Comparison of ENCODE assay signal across 33 cellular contexts in the genomic region with DNA sequence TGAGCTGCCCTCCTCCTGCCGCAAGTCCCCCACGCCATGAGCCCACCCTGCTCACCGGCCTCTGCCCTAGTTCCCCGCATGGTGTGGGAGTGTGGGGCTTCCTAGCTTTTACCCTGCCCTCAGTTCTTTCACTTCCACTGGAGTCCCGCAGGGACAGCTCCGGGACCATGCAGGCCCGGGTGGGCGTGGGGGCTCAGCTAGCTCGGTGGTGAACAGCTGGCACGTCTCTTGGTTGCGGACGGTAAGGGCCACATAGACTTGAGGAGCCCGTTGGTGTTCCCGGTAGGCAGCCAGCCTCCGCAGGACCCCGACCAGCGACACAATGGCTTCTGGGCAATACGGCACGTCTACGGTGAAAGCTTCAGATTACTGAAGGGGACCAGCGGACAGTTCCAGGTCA.
"Had no signal": no experiment of that assay in that cellular context is flagged by ENCODE, and none has a peak within 500 bp of the region (broad histone marks: within the 10 kb centered on the region; RNA-seq: fewer than 3 reads in every experiment).

No MANE protein-coding gene starts in this region.

- H3K27ac ChIP-seq: adrenal gland, ascending aorta, body of pancreas, brain microvascular endothelial cell, breast epithelium, cardiac muscle cell had no signal

- FAIRE-seq: astrocyte, bronchial epithelial cell had no signal

- H3K4me1 ChIP-seq: adrenal gland, ascending aorta, body of pancreas, breast epithelium had no signal

- H3K4me3 ChIP-seq: adrenal gland, ascending aorta, body of pancreas, breast epithelium, cardiac muscle cell had no signal

- DNase-seq: activated effector memory CD4-positive, alpha-beta T cell treated with anti-CD3 and anti-CD28 coated beads, Interleukin-2, amount 50 U/mL, for 16 hours; activated effector memory CD4-positive, alpha-beta T cell treated with Interleukin-2 at 50 U/mL for 16 hours; activated gamma-delta T cell; activated gamma-delta T cell treated with Interleukin-2 at 50 U/mL for 16 hours; activated naive CD4-positive, alpha-beta T cell; activated naive CD4-positive, alpha-beta T cell treated with anti-CD3 and anti-CD28 coated beads for 36 hours; activated naive CD4-positive, alpha-beta T cell treated with anti-CD3 and anti-CD28 coated beads, Interleukin-2, amount 10 ng/mL, durations not matched to agents 7 days and 5 days; activated naive CD4-positive, alpha-beta T cell treated with anti-CD3 and anti-CD28 coated beads, Interleukin-2, amount 50 U/mL, for 16 hours; activated naive CD4-positive, alpha-beta T cell treated with Interleukin-2 at 50 U/mL for 16 hours; activated naive CD8-positive, alpha-beta T cell treated with anti-CD3 and anti-CD28 coated beads for 36 hours; activated naive CD8-positive, alpha-beta T cell treated with anti-CD3 and anti-CD28 coated beads, Interleukin-2, amount 10 ng/mL, durations not matched to agents 7 days and 5 days; activated naive CD8-positive, alpha-beta T cell treated with anti-CD3 and anti-CD28 coated beads, Interleukin-2, amount 50 U/mL, for 24 hours; activated T-cell treated with anti-CD3 and anti-CD28 coated beads, Interleukin-2, amount 50 U/mL, for 24 hours; activated T-cell treated with anti-CD3 and anti-CD28 coated beads, Interleukin-2, amount 50 U/mL, for 4 hours; activated T-cell treated with anti-CD3 and anti-CD28 coated beads, Interleukin-2, amount 50 U/mL, for 48 hours; activated T-cell treated with anti-CD3 and anti-CD28 coated beads, Interleukin-2, amount 50 U/mL, for 72 hours; adrenal gland; amniotic stem cell; amygdala; anterior cingulate cortex; aorta; body of pancreas; brain microvascular endothelial cell; caudate nucleus; central memory CD4-positive, alpha-beta T cell; cerebellar nuclear complex had no signal

- ATAC-seq: activated naive CD4-positive, alpha-beta T cell treated with anti-CD3 and anti-CD28 coated beads, Interleukin-2, amount 50 U/mL, for 72 hours; activated naive CD8-positive, alpha-beta T cell treated with anti-CD3 and anti-CD28 coated beads, Interleukin-2, amount 50 U/mL, for 24 hours; activated T-cell treated with anti-CD3 and anti-CD28 coated beads, Interleukin-2, amount 50 U/mL, for 4 hours; activated T-cell treated with anti-CD3 and anti-CD28 coated beads, Interleukin-2, amount 50 U/mL, for 72 hours; activated T-helper 17 cell treated with anti-CD3 and anti-CD28 coated beads, Interleukin-2, amount 50 U/mL, for 72 hours; body of pancreas had no signal

- H3K9me3 ChIP-seq: adrenal gland, ascending aorta, body of pancreas, breast epithelium had no signal

- H3K27me3 ChIP-seq: adrenal gland, ascending aorta, body of pancreas, brain microvascular endothelial cell, breast epithelium, cardiac muscle cell had no signal

- H3K36me3 ChIP-seq: adrenal gland, ascending aorta, brain microvascular endothelial cell, breast epithelium, cardiac muscle cell had no signal
